12 cellular contexts compared by ENCODE assay signal in the genomic region with DNA sequence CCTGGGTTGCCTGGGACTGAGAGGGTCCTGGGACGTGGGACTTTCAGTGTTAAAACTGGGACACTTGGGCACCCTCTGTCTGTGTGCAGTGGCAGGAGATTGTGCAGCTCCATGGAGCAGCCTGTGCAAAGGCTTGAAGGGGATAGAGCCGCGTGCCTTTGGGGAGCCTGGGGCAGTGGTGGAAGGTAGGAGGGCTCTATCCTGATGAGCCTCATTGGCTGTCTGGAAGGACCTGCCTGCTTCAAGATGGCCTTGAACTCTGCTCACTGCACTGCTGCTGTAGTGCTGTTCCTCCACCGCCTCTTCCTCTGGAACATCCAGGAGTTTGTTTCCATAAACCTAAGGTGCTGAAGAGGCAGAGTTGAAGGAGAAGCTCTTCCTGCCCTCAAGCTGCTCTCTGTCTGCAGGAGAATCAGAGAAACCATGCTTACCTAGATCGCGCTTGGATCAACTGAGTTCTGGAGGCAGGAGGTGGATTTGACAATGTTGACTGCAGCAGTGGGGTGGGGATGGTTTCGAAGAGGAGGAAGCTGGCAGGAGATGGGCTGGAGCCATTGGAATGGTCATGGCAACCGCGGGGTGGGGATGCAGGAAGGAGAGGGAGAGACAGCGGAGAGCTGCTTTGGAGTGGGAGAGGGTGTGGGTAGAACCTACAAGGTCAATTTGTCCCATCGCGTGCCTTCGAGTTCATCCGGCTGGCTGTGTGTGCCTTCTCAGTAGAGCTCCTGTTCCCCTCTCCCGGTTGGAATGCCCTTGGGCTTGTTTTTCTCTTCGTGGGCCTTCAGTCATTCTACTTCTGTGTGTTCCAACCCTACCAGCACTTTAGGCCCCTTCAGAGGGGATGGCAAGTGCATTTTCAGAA. TPM values are rescaled to one million over a fixed set of nuclear protein-coding genes. Genes with fewer than 3 reads are reported as not detected.
DNase-seq lines count a peak whose midpoint lies in the region; ATAC-seq and TF ChIP-seq lines count a peak whose summit lies in the region.
"Had no signal": no experiment of that assay in that cellular context is flagged by ENCODE, and none has a peak within 500 bp of the region (broad histone marks: within the 10 kb centered on the region; RNA-seq: fewer than 3 reads in every experiment).

No MANE protein-coding gene starts in this region.

- TF ChIP-seq CTCF in heart left ventricle (IDR thresholded peaks at IDR 0.05) = no peak
- TF ChIP-seq CTCF in heart right ventricle (IDR thresholded peaks at IDR 0.05) = no peak
- no peak for TF ChIP-seq CTCF in colonic mucosa (IDR thresholded peaks at IDR 0.05)
- TF ChIP-seq CTCF in nephron progenitor cell (IDR thresholded peaks at IDR 0.05) = no peak

- peaks cover 30% of the 10 kb centered on the region for H3K36me3 Mint-ChIP-seq in nephron progenitor cell (ENCODE audit: low read depth)

- no peaks in the 10 kb centered on the region for H3K9me3 ChIP-seq in heart left ventricle
- H3K9me3 ChIP-seq in heart right ventricle = no peaks in the 10 kb centered on the region
- H3K9me3 ChIP-seq in colonic mucosa = no peaks in the 10 kb centered on the region

- peak overlapping the region in 1 of 2 donors; percentile 21 for H3K9ac ChIP-seq in colonic mucosa (ENCODE audit: low read depth in 2 of 2, low read length in 2 of 2)

- peak overlapping the region; percentile 0 for H3K4me3 Mint-ChIP-seq in nephron progenitor cell

- H3K27ac ChIP-seq in heart left ventricle = peak overlapping the region in 8 of 12 donors; percentile 11 to 89 (median 38)
- H3K27ac ChIP-seq in heart right ventricle = peak overlapping the region in 3 of 10 donors; percentile 50 to 74 (median 55)
- peak overlapping the region; percentile 42 for H3K27ac ChIP-seq in colonic mucosa
- H3K27ac ChIP-seq: brain microvascular endothelial cell had no signal

- peak overlapping the region; percentile 7 for H3K27ac Mint-ChIP-seq in nephron progenitor cell

- H3K4me1 Mint-ChIP-seq in nephron progenitor cell = peaks cover 56% of the 10 kb centered on the region

- H3K4me1 ChIP-seq in heart left ventricle = peaks cover 0 to 56% (median 18%) of the 10 kb centered on the region in 12 donors
- peaks cover 3 to 52% (median 23%) of the 10 kb centered on the region in 9 donors for H3K4me1 ChIP-seq in heart right ventricle
- no peaks in the 10 kb centered on the region for H3K4me1 ChIP-seq in colonic mucosa

- H3K9me3 Mint-ChIP-seq in nephron progenitor cell = no peaks in the 10 kb centered on the region
- H3K9me3 Mint-ChIP-seq: stimulated activated naive CD8-positive, alpha-beta T cell treated with anti-CD3 and anti-CD28 coated beads, Interleukin-15, amount 100 ng/mL, for 72 hours had no signal

- 84 to 93% (median 87%) methylated on average over 16 of the region's 16 CpGs for WGBS in heart left ventricle, 4 donors
- WGBS in heart right ventricle, 2 donors = 82 to 91% methylated on average over 16 of the region's 16 CpGs

- H3K36me3 ChIP-seq in heart left ventricle = no peaks in the 10 kb centered on the region
- no peaks in the 10 kb centered on the region for H3K36me3 ChIP-seq in heart right ventricle
- H3K36me3 ChIP-seq in colonic mucosa = no peaks in the 10 kb centered on the region
- H3K36me3 ChIP-seq: brain microvascular endothelial cell had no signal

- H3K4me3 ChIP-seq in heart left ventricle = no peak overlapping the region
- H3K4me3 ChIP-seq in heart right ventricle = no peak overlapping the region
- no peak overlapping the region for H3K4me3 ChIP-seq in colonic mucosa

- peaks cover 2% of the 10 kb centered on the region for H3K27me3 Mint-ChIP-seq in nephron progenitor cell (ENCODE audit: low read depth, poor library complexity)
- H3K27me3 Mint-ChIP-seq: stimulated activated naive CD8-positive, alpha-beta T cell treated with anti-CD3 and anti-CD28 coated beads, Interleukin-15, amount 100 ng/mL, for 72 hours had no signal

- H3K27me3 ChIP-seq in heart left ventricle = no peaks in the 10 kb centered on the region
- no peaks in the 10 kb centered on the region for H3K27me3 ChIP-seq in heart right ventricle
- H3K27me3 ChIP-seq in colonic mucosa = no peaks in the 10 kb centered on the region
- H3K27me3 ChIP-seq: brain microvascular endothelial cell had no signal

- ATAC-seq in heart left ventricle (no peak), heart right ventricle (no peak), HG02970 (IDR thresholded peaks at IDR 0.05; ENCODE audit: low FRiP score, unreplicated experiment) (no peak), GM21529 (IDR thresholded peaks at IDR 0.05; ENCODE audit: unreplicated experiment) (no peak), GM18858 (IDR thresholded peaks at IDR 0.05; ENCODE audit: unreplicated experiment) (no peak)
- ATAC-seq: stimulated activated naive CD8-positive, alpha-beta T cell treated with anti-CD3 and anti-CD28 coated beads, Interleukin-15, amount 100 ng/mL, for 72 hours had no signal

- intact Hi-C loops in heart left ventricle (cut with DNase I) = loop anchor here in 1 of 10 donors (5.0 kb wide), 1 partner anchor 87 kb away; no protein-coding TSS in a partner anchor
- intact Hi-C loops in heart right ventricle (cut with DNase I) = no loop called here
- intact Hi-C loops in colonic mucosa (cut with DNase I) = loop anchor here (5.0 kb wide), 1 partner anchor 92 kb away; the partner anchor contains the start of gene SOCS1

- TF ChIP-seq POLR2A in heart left ventricle (IDR thresholded peaks at IDR 0.05) = no peak

- DNase-seq in heart left ventricle (peak in 1 of 5 donors; percentile 10), heart right ventricle (no peak), colonic mucosa (no peak), nephron progenitor cell (no peak), NCI-H1105 treated with DMSO at 0.1 percent for 48 hours (lab: John Stamatoyannopoulos, UW) (no peak)
- DNase-seq: brain microvascular endothelial cell; NCI-H2081; stimulated activated naive CD8-positive, alpha-beta T cell treated with anti-CD3 and anti-CD28 coated beads, Interleukin-15, amount 100 ng/mL, for 72 hours; T-helper 9 cell had no signal

RNA-seq across cellular contexts. Expression of gene RMI2, which starts 3.7 kb away (rescaled TPM):
- 1 to 10 TPM in 4 of 9 donors, under 1 TPM in 3, not detected in 2; 0.23 to 6.6 (median 1.1) TPM for total RNA-seq in heart left ventricle
- polyA plus RNA-seq in heart left ventricle = under 1 TPM; 0.23 to 0.76 TPM
- 1 to 10 TPM in 7 of 10 donors, under 1 TPM in 3; 0.22 to 3.8 (median 1.5) TPM for total RNA-seq in heart right ventricle
- under 1 TPM; 0.22 to 0.78 TPM for polyA plus RNA-seq in heart right ventricle
- total RNA-seq in colonic mucosa = 10 to 100 TPM; 12.0 to 46.3 TPM
